Comparison of ENCODE assay signal across 8 cellular contexts in the genomic region with DNA sequence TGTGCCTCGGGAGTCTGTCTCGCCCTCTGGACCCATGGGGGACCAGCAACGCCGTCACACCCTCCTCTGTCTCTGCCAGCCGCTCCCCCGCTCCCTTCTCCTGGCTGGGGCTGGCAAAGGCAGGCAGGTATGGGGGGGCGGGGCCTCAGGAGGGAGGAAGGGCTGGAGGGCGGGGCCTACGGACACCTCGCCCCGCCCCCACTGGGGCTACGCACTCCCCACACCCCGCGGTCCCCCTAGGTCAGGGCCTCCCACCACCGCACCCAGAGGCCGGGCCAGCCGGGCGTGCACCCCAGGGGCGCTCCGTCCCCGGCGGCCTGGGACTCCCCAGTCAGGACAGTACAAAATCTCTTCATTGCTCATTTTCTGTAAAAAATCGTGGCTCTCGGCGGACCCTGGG.
DNase-seq lines count a peak whose midpoint lies in the region; ATAC-seq, FAIRE-seq and TF ChIP-seq lines count a peak whose summit lies in the region.
"Not testable (repeated sequence)": the region's sequence is repeated elsewhere in the genome, so short reads cannot be mapped to it uniquely, and the experiment has no call there.

No MANE protein-coding gene starts in this region.

- H3K9me1 ChIP-seq in K562 (ENCODE audit: control insufficient read depth, insufficient read depth, low read length), result not testable (repeated sequence)

- not testable (repeated sequence) for H4K91ac ChIP-seq in trophoblast cell (ENCODE audit: low read depth, low read length)

- H3K79me2 ChIP-seq in K562 (ENCODE audit: control insufficient read depth, insufficient read depth, low read length); trophoblast cell (ENCODE audit: control insufficient read depth, insufficient read depth, low read length, poor library complexity): not testable (repeated sequence)

- not testable (repeated sequence) for H3K9me3 ChIP-seq in HUES6 (ENCODE audit: control insufficient read depth, insufficient read depth, low read depth, low read length); NT2/D1 (ENCODE audit: insufficient read depth, low read length); K562 (replicated peaks; ENCODE audit: control insufficient read depth, insufficient read depth, low read depth, low read length); cardiac muscle cell (ENCODE audit: low read depth); trophoblast cell (ENCODE audit: insufficient read depth, low read depth, low read length)

- not testable (repeated sequence) for TF ChIP-seq EP300 in K562 (IDR thresholded peaks at IDR 0.05; ENCODE audit: low read length)

- not testable (repeated sequence) for H3K36me3 ChIP-seq in HUES6 (ENCODE audit: control insufficient read depth, insufficient read depth, low read length); NT2/D1 (ENCODE audit: insufficient read depth, insufficient read length, low read length); K562 (ENCODE audit: control insufficient read depth, insufficient read depth, low read length); cardiac muscle cell; trophoblast cell (ENCODE audit: control insufficient read depth in 1 of 2, insufficient read depth in 2 of 2, low read length in 2 of 2)

- not testable (repeated sequence) for H4K8ac ChIP-seq in trophoblast cell (ENCODE audit: low read depth, low read length)

- peak overlapping the region; percentile 67 for H3K4me3 ChIP-seq in HUES6 (ENCODE audit: low read depth, low read length)
- H3K4me3 ChIP-seq in NT2/D1 (ENCODE audit: insufficient read length, low read depth), result peak overlapping the region; percentile 53
- not testable (repeated sequence) for H3K4me3 ChIP-seq in K562; trophoblast cell (ENCODE audit: low read depth, low read length)
- peak overlapping the region; percentile 30 for H3K4me3 ChIP-seq in cardiac muscle cell

- BruUV-seq in K562 (replicated peaks; lab: Mats Ljungman, UMichigan), result not testable (repeated sequence)

- H3K4ac ChIP-seq in trophoblast cell (ENCODE audit: low read depth, low read length), result not testable (repeated sequence)

- not testable (repeated sequence) for H2BK12ac ChIP-seq in trophoblast cell (ENCODE audit: low read length)

- H4K12ac ChIP-seq in trophoblast cell (ENCODE audit: low read depth, low read length), result not testable (repeated sequence)

- H3K79me1 ChIP-seq in trophoblast cell (ENCODE audit: low read length), result not testable (repeated sequence)

- ATAC-seq in K562; stimulated activated naive CD8-positive, alpha-beta T cell treated with anti-CD3 and anti-CD28 coated beads, Interleukin-15, Interleukin-2, amounts not matched to agents 100 U/mL and 50 U/mL, for 24 hours: not testable (repeated sequence)

- not testable (repeated sequence) for TF ChIP-seq POLR2A in K562 (conservative IDR thresholded peaks at IDR 0.05)

- not testable (repeated sequence) for TF ChIP-seq RAD21 in K562 (CRISPR knock-in tag; conservative IDR thresholded peaks at IDR 0.05 in 1 of 2, IDR thresholded peaks at IDR 0.05 in 1 of 2)

- CTCF ChIA-PET in K562 (lab: Yijun Ruan, JAX; ENCODE audit: low intra/inter-chr PET ratio), result not testable (repeated sequence)

- not testable (repeated sequence) for TF ChIP-seq CTCF in K562 (IDR thresholded peaks at IDR 0.05 in 2 of 3, conservative IDR thresholded peaks at IDR 0.05 in 1 of 3; ENCODE audit: insufficient read depth in 2 of 3, low read depth in 1 of 3, low read length in 3 of 3); cardiac muscle cell (IDR thresholded peaks at IDR 0.05; ENCODE audit: low read depth, low read length)

- 23% methylated on average over 7 of the region's 25 CpGs for WGBS in K562 (ENCODE audit: insufficient coverage, low coverage, missing lambda C conversion rate)
- no CpG with 5 or more reads among the region's 25 CpGs for WGBS in trophoblast cell (ENCODE audit: extremely low coverage, insufficient coverage, insufficient read length)

- DNase-seq in G401 (ENCODE audit: low spot score) (peak; percentile 1), NT2/D1 (ENCODE audit: low read depth, low spot score) (peak; percentile 39), K562 (ENCODE audit: extremely low read depth in 1 of 4, low spot score in 3 of 4) (peak; percentile 6 to 46 (median 30)), cardiac muscle cell (ENCODE audit: low read depth in 1 of 2, low spot score in 1 of 2) (peak in 1 of 2 donors; percentile 37), left kidney (ENCODE audit: low read depth, low spot score) (peak; percentile 43)
- DNase-seq in trophoblast cell, result not testable (repeated sequence)
- peak; percentile 8 for DNase-seq in stimulated activated naive CD8-positive, alpha-beta T cell treated with anti-CD3 and anti-CD28 coated beads, Interleukin-15, Interleukin-2, amounts not matched to agents 100 U/mL and 50 U/mL, for 24 hours

- peaks cover 24% of the 10 kb centered on the region for H3K27me3 ChIP-seq in HUES6 (ENCODE audit: control insufficient read depth, insufficient read depth, low read length)
- peaks cover 22% of the 10 kb centered on the region for H3K27me3 ChIP-seq in NT2/D1 (ENCODE audit: insufficient read depth, insufficient read length)
- not testable (repeated sequence) for H3K27me3 ChIP-seq in K562 (ENCODE audit: control insufficient read depth in 2 of 2, insufficient read depth in 2 of 2, low read length in 2 of 2); trophoblast cell (ENCODE audit: insufficient read depth, low read length)
- H3K27me3 ChIP-seq in cardiac muscle cell, result peaks cover 52% of the 10 kb centered on the region

- in situ Hi-C loops in G401 (cut with HindIII; ENCODE audit: low sequenced_read_pairs); K562 (cut with MboI): not testable (repeated sequence)

- not testable (repeated sequence) for H3K18ac ChIP-seq in trophoblast cell (ENCODE audit: low read length)

- H3K23ac ChIP-seq in trophoblast cell (ENCODE audit: low read length), result not testable (repeated sequence)

- H4K20me1 ChIP-seq in K562 (replicated peaks; ENCODE audit: control insufficient read depth, insufficient read depth, low read length), result not testable (repeated sequence)

- H2BK5ac ChIP-seq in trophoblast cell (ENCODE audit: low read depth, low read length, poor library complexity), result not testable (repeated sequence)

- not testable (repeated sequence) for H2AFZ ChIP-seq in K562 (ENCODE audit: low read depth, low read length); trophoblast cell (ENCODE audit: insufficient read depth, low read length, poor library complexity)

- H3K14ac ChIP-seq in trophoblast cell (ENCODE audit: low read length), result not testable (repeated sequence)

- not testable (repeated sequence) for FAIRE-seq in K562 (lab: Jason Lieb, UNC)

- not testable (repeated sequence) for H3K4me1 ChIP-seq in HUES6 (ENCODE audit: control insufficient read depth, insufficient read depth, low read length); NT2/D1 (ENCODE audit: insufficient read depth, insufficient read length); K562 (replicated peaks in 1 of 2; ENCODE audit: control insufficient read depth in 2 of 2, insufficient read depth in 2 of 2, low read length in 2 of 2); cardiac muscle cell (ENCODE audit: low read depth); trophoblast cell (ENCODE audit: control insufficient read depth in 1 of 2, insufficient read depth in 2 of 2, low read length in 2 of 2)

- H3K4me2 ChIP-seq in K562 (ENCODE audit: insufficient read depth, low read length), result not testable (repeated sequence)
- peak overlapping the region; percentile 61 for H3K4me2 ChIP-seq in trophoblast cell (ENCODE audit: low read length)

- not testable (repeated sequence) for H2BK120ac ChIP-seq in trophoblast cell (ENCODE audit: insufficient read depth, low read length, poor library complexity)

- not testable (repeated sequence) for H2AK5ac ChIP-seq in trophoblast cell (ENCODE audit: low read length)

- POLR2A ChIA-PET in K562 (lab: Yijun Ruan, JAX), result not testable (repeated sequence)

- intact Hi-C loops in K562 (cut with micrococcal nuclease), result not testable (repeated sequence)

- H3K9ac ChIP-seq in HUES6 (ENCODE audit: low read length), result peak overlapping the region; percentile 39
- not testable (repeated sequence) for H3K9ac ChIP-seq in NT2/D1 (ENCODE audit: insufficient read length, low read depth); K562 (ENCODE audit: insufficient read depth in 1 of 2, low read depth in 2 of 2, low read length in 2 of 2); trophoblast cell (ENCODE audit: low read length)

- not testable (repeated sequence) for H3K27ac ChIP-seq in HUES6 (ENCODE audit: low read depth, low read length); K562 (ENCODE audit: extremely low read depth, low read depth, low read length); cardiac muscle cell; trophoblast cell (ENCODE audit: low read depth, low read length)
